In genomic region chr1:248858891-248859889, GRCh38 we compare ENCODE assay signal across 1 cellular context.
TF ChIP-seq lines count a peak whose summit lies in the region.

Gene ZNF692 (minus strand): TSS chr1:248859085. CDS start chr1:248858309, 776 bp downstream.

TF ChIP-seq in HepG2, 621 proteins besides CTCF, POLR2A, EP300 and RAD21 (continued from another document and continues in another):
- TF ChIP-seq ZSCAN20 (CRISPR knock-in tag; IDR thresholded peaks at IDR 0.05; ENCODE audit: borderline replicate concordance) (peak; percentile 18; the same call in 1 of the 2 replicates), ARID5B (CRISPR knock-in tag; IDR thresholded peaks at IDR 0.05) (no peak), KIAA2018 (CRISPR knock-in tag; IDR thresholded peaks at IDR 0.05; ENCODE audit: borderline replicate concordance) (no peak), RELA (CRISPR knock-in tag; IDR thresholded peaks at IDR 0.05) (0 out of 2 replicates have a peak, but pooled peaks have one; percentile 32), ISX (CRISPR knock-in tag; conservative IDR thresholded peaks at IDR 0.05) (no peak), HMGXB4 (CRISPR knock-in tag; IDR thresholded peaks at IDR 0.05; ENCODE audit: borderline replicate concordance in 1 of 2, low read depth in 1 of 2) (peak; percentile 15 to 47; a peak in 2 of 4 replicates), PCBP1 (IDR thresholded peaks at IDR 0.05; ENCODE audit: borderline replicate concordance, low read depth, low read length) (no peak), HOXA9 (CRISPR knock-in tag; IDR thresholded peaks at IDR 0.05; ENCODE audit: borderline replicate concordance) (no peak), GLMP (CRISPR knock-in tag; IDR thresholded peaks at IDR 0.05; ENCODE audit: borderline replicate concordance) (no peak), POLR2AphosphoS2 (IDR thresholded peaks at IDR 0.05; ENCODE audit: low read depth, low read length) (no peak), ELK4 (CRISPR knock-in tag; IDR thresholded peaks at IDR 0.05; ENCODE audit: borderline replicate concordance) (no peak), KDM3A (CRISPR knock-in tag; IDR thresholded peaks at IDR 0.05; ENCODE audit: low read depth) (no peak), ZNF17 (CRISPR knock-in tag; IDR thresholded peaks at IDR 0.05) (no peak), NR1H2 (CRISPR knock-in tag; IDR thresholded peaks at IDR 0.05; ENCODE audit: borderline replicate concordance, low read depth) (no peak), NCOA5 (CRISPR knock-in tag; IDR thresholded peaks at IDR 0.05) (no peak), SATB2 (CRISPR knock-in tag; IDR thresholded peaks at IDR 0.05) (no peak; the same call in 1 of the 2 replicates), SKI (IDR thresholded peaks at IDR 0.05; ENCODE audit: partially characterized antibody) (no peak), PRDM10 (CRISPR knock-in tag; IDR thresholded peaks at IDR 0.05; ENCODE audit: low read depth) (no peak; the same call in 1 of the 2 replicates), ATF1 (CRISPR knock-in tag; IDR thresholded peaks at IDR 0.05) (no peak), TRIM24 (CRISPR knock-in tag; IDR thresholded peaks at IDR 0.05) (no peak), ZBTB14 (CRISPR knock-in tag; IDR thresholded peaks at IDR 0.05) (no peak; the same call in 1 of the 2 replicates), CHCHD3 (CRISPR knock-in tag; IDR thresholded peaks at IDR 0.05) (no peak), RBAK (CRISPR knock-in tag; IDR thresholded peaks at IDR 0.05) (no peak), ZBTB2 (CRISPR knock-in tag; IDR thresholded peaks at IDR 0.05; ENCODE audit: low read depth) (peak; percentile 42; the same call in 1 of the 2 replicates), ZEB1 (IDR thresholded peaks at IDR 0.05; ENCODE audit: insufficient replicate concordance, low read depth) (no peak), BORCS8-MEF2B (CRISPR knock-in tag; IDR thresholded peaks at IDR 0.05) (peak; percentile 46), MZF1 (CRISPR knock-in tag; IDR thresholded peaks at IDR 0.05; ENCODE audit: borderline replicate concordance) (no peak), ZNF704 (CRISPR knock-in tag; IDR thresholded peaks at IDR 0.05; ENCODE audit: borderline replicate concordance) (0 out of 2 replicates have a peak, but pooled peaks have one; percentile 37), RFXAP (CRISPR knock-in tag; IDR thresholded peaks at IDR 0.05; ENCODE audit: borderline replicate concordance) (peak; percentile 94; the same call in 1 of the 2 replicates), SALL1 (CRISPR knock-in tag; IDR thresholded peaks at IDR 0.05) (peak; percentile 81), ZNF136 (CRISPR knock-in tag; IDR thresholded peaks at IDR 0.05; ENCODE audit: low read depth) (no peak)
